In the genomic region with DNA sequence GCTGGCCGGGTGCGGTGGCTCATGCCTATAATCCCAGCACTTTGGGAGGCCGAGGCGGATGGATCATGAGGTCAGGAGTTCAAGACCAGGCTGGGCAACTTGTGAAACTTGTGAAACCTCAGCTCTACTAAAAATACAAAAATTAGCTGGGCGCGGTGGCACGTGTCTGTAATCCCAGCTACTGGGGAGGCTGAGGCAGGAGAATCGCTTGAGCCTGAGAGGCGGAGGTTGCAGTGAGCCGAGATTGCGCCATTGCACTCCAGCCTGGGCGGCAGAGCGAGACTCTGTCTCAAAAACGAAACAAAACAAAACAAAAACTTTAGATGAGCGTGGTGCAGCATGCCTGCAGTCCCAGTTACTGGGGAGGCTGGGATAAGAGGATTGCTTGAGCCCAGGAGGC, we compare ENCODE assay signal across 8 cellular contexts. TPM values are rescaled to one million over a fixed set of nuclear protein-coding genes. Genes with fewer than 3 reads are reported as not detected.
DNase-seq lines count a peak whose midpoint lies in the region; ATAC-seq, FAIRE-seq and TF ChIP-seq lines count a peak whose summit lies in the region.
"Not testable (repeated sequence)": the region's sequence is repeated elsewhere in the genome, so short reads cannot be mapped to it uniquely, and the experiment has no call there.

No MANE protein-coding gene starts in this region.

- not testable (repeated sequence) for H3K27me3 ChIP-seq in CD4-positive, alpha-beta T cell (ENCODE audit: control insufficient read depth, insufficient read depth, low read length); Loucy (ENCODE audit: insufficient read depth, low read length, poor library complexity, severe bottlenecking); astrocyte (ENCODE audit: insufficient read depth, low read length)

- H3K4me3 Mint-ChIP-seq in CD4-positive, alpha-beta T cell, result peak overlapping the region; percentile 54
- H3K4me3 Mint-ChIP-seq in T-helper 2 cell treated with Interferon-gamma antibody and Interleukin-4, amounts not matched to agents 5 μg/mL and 100 μg/mL, for 36 hours, result peak overlapping the region; percentile 17
- peak overlapping the region; percentile 52 for H3K4me3 Mint-ChIP-seq in activated T-helper 1 cell treated with anti-CD3 and anti-CD28 coated beads, Interleukin-12 subunit alpha, Interleukin-12 subunit beta, Interleukin-2, Interleukin-4 antibody, amounts not matched to agents 30 ng/mL and 10 ng/mL and 1 ng/mL, durations not matched to agents 14 hours and 24 hours and 36 hours
- H3K4me3 Mint-ChIP-seq in astrocyte (ENCODE audit: unreplicated experiment), result peak overlapping the region; percentile 34
- H3K4me3 Mint-ChIP-seq in immature natural killer cell, result peak overlapping the region; percentile 0 to 99 (median 18)
- peak overlapping the region; percentile 70 for H3K4me3 Mint-ChIP-seq in nephron progenitor cell
- peak overlapping the region; percentile 20 for H3K4me3 Mint-ChIP-seq in type B pancreatic cell

- H3K27ac Mint-ChIP-seq in CD4-positive, alpha-beta T cell, result peak overlapping the region; percentile 21
- peak overlapping the region; percentile 26 for H3K27ac Mint-ChIP-seq in T-helper 2 cell treated with Interferon-gamma antibody and Interleukin-4, amounts not matched to agents 5 μg/mL and 100 μg/mL, for 36 hours
- not testable (repeated sequence) for H3K27ac Mint-ChIP-seq in activated T-helper 1 cell treated with anti-CD3 and anti-CD28 coated beads, Interleukin-12 subunit alpha, Interleukin-12 subunit beta, Interleukin-2, Interleukin-4 antibody, amounts not matched to agents 30 ng/mL and 10 ng/mL and 1 ng/mL, durations not matched to agents 14 hours and 24 hours and 36 hours; astrocyte (ENCODE audit: unreplicated experiment); type B pancreatic cell
- H3K27ac Mint-ChIP-seq in immature natural killer cell, result peak overlapping the region in 4 of 6 donors; percentile 16 to 74 (median 65)
- H3K27ac Mint-ChIP-seq in nephron progenitor cell, result peak overlapping the region; percentile 49

- peaks cover 64% of the 10 kb centered on the region for H3K36me3 Mint-ChIP-seq in CD4-positive, alpha-beta T cell (ENCODE audit: low read depth)
- peaks cover 21% of the 10 kb centered on the region for H3K36me3 Mint-ChIP-seq in T-helper 2 cell treated with Interferon-gamma antibody and Interleukin-4, amounts not matched to agents 5 μg/mL and 100 μg/mL, for 36 hours (ENCODE audit: low read depth)
- peaks cover 22% of the 10 kb centered on the region for H3K36me3 Mint-ChIP-seq in activated T-helper 1 cell treated with anti-CD3 and anti-CD28 coated beads, Interleukin-12 subunit alpha, Interleukin-12 subunit beta, Interleukin-2, Interleukin-4 antibody, amounts not matched to agents 30 ng/mL and 10 ng/mL and 1 ng/mL, durations not matched to agents 14 hours and 24 hours and 36 hours (ENCODE audit: low read depth)
- H3K36me3 Mint-ChIP-seq in astrocyte (ENCODE audit: low read depth, unreplicated experiment), result not testable (repeated sequence)
- peaks cover 0 to 26% (median 0%) of the 10 kb centered on the region in 3 donors for H3K36me3 Mint-ChIP-seq in immature natural killer cell
- H3K36me3 Mint-ChIP-seq in nephron progenitor cell (ENCODE audit: low read depth), result peaks cover 31% of the 10 kb centered on the region
- peaks cover 12% of the 10 kb centered on the region for H3K36me3 Mint-ChIP-seq in type B pancreatic cell

- CTCF ChIA-PET in CD4-positive, alpha-beta T cell (lab: Charles Lee), result not testable (repeated sequence)

- not testable (repeated sequence) for H3K9ac ChIP-seq in Loucy (ENCODE audit: low read depth, low read length, poor library complexity, severe bottlenecking); astrocyte (ENCODE audit: low read length)

- H3K36me3 ChIP-seq in Loucy (ENCODE audit: insufficient read depth, low read length); astrocyte (ENCODE audit: insufficient read depth, low read length): not testable (repeated sequence)

- not testable (repeated sequence) for ATAC-seq in CD4-positive, alpha-beta T cell (ENCODE audit: poor library complexity)

- H3K27me3 Mint-ChIP-seq in CD4-positive, alpha-beta T cell; T-helper 2 cell treated with Interferon-gamma antibody and Interleukin-4, amounts not matched to agents 5 μg/mL and 100 μg/mL, for 36 hours (ENCODE audit: low read depth); activated T-helper 1 cell treated with anti-CD3 and anti-CD28 coated beads, Interleukin-12 subunit alpha, Interleukin-12 subunit beta, Interleukin-2, Interleukin-4 antibody, amounts not matched to agents 30 ng/mL and 10 ng/mL and 1 ng/mL, durations not matched to agents 14 hours and 24 hours and 36 hours (ENCODE audit: insufficient read depth); astrocyte (ENCODE audit: low read depth, unreplicated experiment); nephron progenitor cell (ENCODE audit: low read depth, poor library complexity); type B pancreatic cell: not testable (repeated sequence)
- peaks cover 11 to 24% (median 16%) of the 10 kb centered on the region in 3 donors for H3K27me3 Mint-ChIP-seq in immature natural killer cell (ENCODE audit: low read depth in 3 of 3)

- not testable (repeated sequence) for H2AFZ ChIP-seq in Loucy (ENCODE audit: low read length); astrocyte (ENCODE audit: low read depth, low read length)

- H3K9me3 Mint-ChIP-seq in CD4-positive, alpha-beta T cell; T-helper 2 cell treated with Interferon-gamma antibody and Interleukin-4, amounts not matched to agents 5 μg/mL and 100 μg/mL, for 36 hours; activated T-helper 1 cell treated with anti-CD3 and anti-CD28 coated beads, Interleukin-12 subunit alpha, Interleukin-12 subunit beta, Interleukin-2, Interleukin-4 antibody, amounts not matched to agents 30 ng/mL and 10 ng/mL and 1 ng/mL, durations not matched to agents 14 hours and 24 hours and 36 hours; astrocyte (ENCODE audit: unreplicated experiment); immature natural killer cell; nephron progenitor cell; type B pancreatic cell: not testable (repeated sequence)

- H3K27ac ChIP-seq in CD4-positive, alpha-beta T cell (ENCODE audit: low read depth, low read length); astrocyte (ENCODE audit: low read depth, low read length): not testable (repeated sequence)

- H3K4me2 ChIP-seq in Loucy (ENCODE audit: low read depth, low read length, poor library complexity, severe bottlenecking), result peak overlapping the region; percentile 80
- H3K4me2 ChIP-seq in astrocyte (ENCODE audit: low read length), result not testable (repeated sequence)

- H3K4me1 Mint-ChIP-seq in CD4-positive, alpha-beta T cell (ENCODE audit: low read depth), result peaks cover 54% of the 10 kb centered on the region
- H3K4me1 Mint-ChIP-seq in T-helper 2 cell treated with Interferon-gamma antibody and Interleukin-4, amounts not matched to agents 5 μg/mL and 100 μg/mL, for 36 hours (ENCODE audit: low read depth), result peaks cover 21% of the 10 kb centered on the region
- peaks cover 29% of the 10 kb centered on the region for H3K4me1 Mint-ChIP-seq in activated T-helper 1 cell treated with anti-CD3 and anti-CD28 coated beads, Interleukin-12 subunit alpha, Interleukin-12 subunit beta, Interleukin-2, Interleukin-4 antibody, amounts not matched to agents 30 ng/mL and 10 ng/mL and 1 ng/mL, durations not matched to agents 14 hours and 24 hours and 36 hours (ENCODE audit: low read depth)
- H3K4me1 Mint-ChIP-seq in astrocyte (ENCODE audit: low read depth, unreplicated experiment); type B pancreatic cell (ENCODE audit: unreplicated experiment): not testable (repeated sequence)
- H3K4me1 Mint-ChIP-seq in immature natural killer cell (peaks cover 47 to 66% of the 10 kb centered on the region in 2 donors), nephron progenitor cell (peaks cover 40% of the 10 kb centered on the region)

- TF ChIP-seq CTCF in CD4-positive, alpha-beta T cell (IDR thresholded peaks at IDR 0.05); Loucy (conservative IDR thresholded peaks at IDR 0.05; ENCODE audit: low read length); astrocyte (IDR thresholded peaks at IDR 0.05; ENCODE audit: insufficient read depth, low read depth, low read length); nephron progenitor cell (IDR thresholded peaks at IDR 0.05); type B pancreatic cell (conservative IDR thresholded peaks at IDR 0.05): not testable (repeated sequence)

- H3K79me2 ChIP-seq in Loucy (ENCODE audit: insufficient read depth, low read length) (peaks cover 73% of the 10 kb centered on the region), astrocyte (ENCODE audit: insufficient read depth, low read length) (peaks cover 54% of the 10 kb centered on the region)

- not testable (repeated sequence) for DNase-seq in CD4-positive, alpha-beta T cell; T-helper 2 cell treated with Interferon-gamma antibody and Interleukin-4, amounts not matched to agents 5 μg/mL and 100 μg/mL, for 36 hours (ENCODE audit: low spot score); activated T-helper 1 cell treated with anti-CD3 and anti-CD28 coated beads, Interleukin-12 subunit alpha, Interleukin-12 subunit beta, Interleukin-2, Interleukin-4 antibody, amounts not matched to agents 30 ng/mL and 10 ng/mL and 1 ng/mL, durations not matched to agents 14 hours and 24 hours and 36 hours (ENCODE audit: low spot score); astrocyte (ENCODE audit: low read depth); immature natural killer cell; nephron progenitor cell; type B pancreatic cell (ENCODE audit: extremely low spot score, unreplicated experiment)

- H4K20me1 ChIP-seq in Loucy (ENCODE audit: insufficient read depth, low read length, poor library complexity, severe bottlenecking), result not testable (repeated sequence)
- peaks cover 23% of the 10 kb centered on the region for H4K20me1 ChIP-seq in astrocyte (ENCODE audit: insufficient read depth, low read length)

- not testable (repeated sequence) for H3K9me2 ChIP-seq in Loucy (replicated peaks; ENCODE audit: low read depth, low read length)

- not testable (repeated sequence) for FAIRE-seq in astrocyte (lab: Jason Lieb, UNC)

- intact Hi-C loops in CD4-positive, alpha-beta T cell (cut with DNase I, micrococcal nuclease), result loop anchor here in 1 of 2 experiments (5.0 to 10.0 kb wide), 5 partner anchors 94 to 639 kb away; partner anchors contain the start of genes BLTP3A, ILRUN, SMIM29 and ZNF76
- intact Hi-C loops in activated T-helper 1 cell treated with anti-CD3 and anti-CD28 coated beads, Interleukin-12 subunit alpha, Interleukin-12 subunit beta, Interleukin-2, Interleukin-4 antibody, amounts not matched to agents 30 ng/mL and 10 ng/mL and 1 ng/mL, durations not matched to agents 14 hours and 24 hours and 36 hours (cut with micrococcal nuclease), result loop anchor here (5.0 to 10.0 kb wide), 4 partner anchors 229 to 649 kb away; partner anchors contain the start of genes DEF6 and HMGA1

- POLR2A ChIA-PET in CD4-positive, alpha-beta T cell (lab: Charles Lee), result not testable (repeated sequence)

- not testable (repeated sequence) for H3F3A ChIP-seq in Loucy (ENCODE audit: low read depth)

- not testable (repeated sequence) for H3K4me3 ChIP-seq in Loucy (ENCODE audit: low read length, poor library complexity, severe bottlenecking); astrocyte (ENCODE audit: insufficient read depth, low read depth, low read length)

- H3K4me1 ChIP-seq in Loucy (ENCODE audit: insufficient read depth, low read length, poor library complexity, severe bottlenecking), result peaks cover 22% of the 10 kb centered on the region
- not testable (repeated sequence) for H3K4me1 ChIP-seq in astrocyte (ENCODE audit: insufficient read depth, low read length)

- not testable (repeated sequence) for H3K9me3 ChIP-seq in CD4-positive, alpha-beta T cell (ENCODE audit: control insufficient read depth, low read length); Loucy (ENCODE audit: insufficient read depth, low read depth, low read length); astrocyte (ENCODE audit: insufficient read depth, low read depth, low read length)

RNA-seq across cellular contexts. Expression of gene TAF11, which starts 2.0 kb away (rescaled TPM):
- 10 to 100 TPM; 31.5 to 38.1 TPM for total RNA-seq in CD4-positive, alpha-beta T cell
- total RNA-seq in activated T-helper 1 cell treated with anti-CD3 and anti-CD28 coated beads, Interleukin-12 subunit alpha, Interleukin-12 subunit beta, Interleukin-2, Interleukin-4 antibody, amounts not matched to agents 30 ng/mL and 10 ng/mL and 1 ng/mL, durations not matched to agents 14 hours and 24 hours and 36 hours, result 37.2 and 38.4 TPM in 2 replicates
- total RNA-seq in astrocyte (31.5 and 32.6 TPM in 2 replicates), type B pancreatic cell (ENCODE audit: low replicate concordance) (40.4 and 40.7 TPM in 2 replicates)
- 10 to 100 TPM; 15.8 to 20.5 (median 20.4) TPM for polyA plus RNA-seq in immature natural killer cell

RNA-seq across cellular contexts. Expression of gene ANKS1A, which starts 3.2 kb away (rescaled TPM):
- total RNA-seq in CD4-positive, alpha-beta T cell, result 1 to 10 TPM; 6.4 to 6.9 TPM
- 9.5 and 9.6 TPM in 2 replicates for total RNA-seq in activated T-helper 1 cell treated with anti-CD3 and anti-CD28 coated beads, Interleukin-12 subunit alpha, Interleukin-12 subunit beta, Interleukin-2, Interleukin-4 antibody, amounts not matched to agents 30 ng/mL and 10 ng/mL and 1 ng/mL, durations not matched to agents 14 hours and 24 hours and 36 hours
- total RNA-seq in astrocyte (15.5 and 18.0 TPM in 2 replicates), type B pancreatic cell (ENCODE audit: low replicate concordance) (28.0 and 35.9 TPM in 2 replicates)
- 1 to 10 TPM; 1.3 to 4.3 (median 1.6) TPM for polyA plus RNA-seq in immature natural killer cell

Comparison
In these comparisons a context has a peak if more than half of its experiments do, and no peak if none do; other contexts are left out.
1. H3K4me3 Mint-ChIP-seq: peak in every context shown above with its lines; median percentile 70 in nephron progenitor cell; 54 in CD4-positive, alpha-beta T cell; 52 in activated T-helper 1 cell treated with anti-CD3 and anti-CD28 coated beads, Interleukin-12 subunit alpha, Interleukin-12 subunit beta, Interleukin-2, Interleukin-4 antibody, amounts not matched to agents 30 ng/mL and 10 ng/mL and 1 ng/mL, durations not matched to agents 14 hours and 24 hours and 36 hours; 34 in astrocyte; 20 in type B pancreatic cell; 18 in immature natural killer cell; 17 in T-helper 2 cell treated with Interferon-gamma antibody and Interleukin-4, amounts not matched to agents 5 μg/mL and 100 μg/mL, for 36 hours.